ENCODE assay signal across 10 cellular contexts in genomic region chr1:17874231-17874630, GRCh38.
DNase-seq lines count a peak whose midpoint lies in the region.
"Had no signal": no experiment of that assay in that cellular context is flagged by ENCODE, and none has a peak within 500 bp of the region (broad histone marks: within the 10 kb centered on the region; RNA-seq: fewer than 3 reads in every experiment).

No MANE protein-coding gene starts in this region.

- DNase-seq in GM04503 (ENCODE audit: low read depth) (peak; percentile 89), RPMI7951 (ENCODE audit: low read depth) (peak; percentile 90), fibroblast of gingiva (ENCODE audit: low read depth) (peak; percentile 82), skeletal muscle cell (ENCODE audit: low read depth) (peak; percentile 52), cortex of kidney (lab: John Stamatoyannopoulos, UW) (no peak)
- no peak for DNase-seq in effector CD4-positive, alpha-beta T cell
- no peak for DNase-seq in activated T-helper 1 cell treated with anti-CD3 and anti-CD28 coated beads, Interleukin-12 subunit alpha, Interleukin-12 subunit beta, Interleukin-2, Interleukin-4 antibody, amounts not matched to agents 30 ng/mL and 10 ng/mL and 1 ng/mL, durations not matched to agents 14 hours and 24 hours and 36 hours (ENCODE audit: low spot score)
- DNase-seq: activated T-cell treated with anti-CD3 and anti-CD28 coated beads for 4 hours, NCI-H187 treated with DMSO at 0.1 percent for 48 hours, uterus had no signal

- H3K4me1 Mint-ChIP-seq in activated T-helper 1 cell treated with anti-CD3 and anti-CD28 coated beads, Interleukin-12 subunit alpha, Interleukin-12 subunit beta, Interleukin-2, Interleukin-4 antibody, amounts not matched to agents 30 ng/mL and 10 ng/mL and 1 ng/mL, durations not matched to agents 14 hours and 24 hours and 36 hours (ENCODE audit: low read depth), result no peaks in the 10 kb centered on the region

- H3K4me3 Mint-ChIP-seq in activated T-helper 1 cell treated with anti-CD3 and anti-CD28 coated beads, Interleukin-12 subunit alpha, Interleukin-12 subunit beta, Interleukin-2, Interleukin-4 antibody, amounts not matched to agents 30 ng/mL and 10 ng/mL and 1 ng/mL, durations not matched to agents 14 hours and 24 hours and 36 hours, result no peak overlapping the region

- no peaks in the 10 kb centered on the region for H3K9me3 Mint-ChIP-seq in activated T-helper 1 cell treated with anti-CD3 and anti-CD28 coated beads, Interleukin-12 subunit alpha, Interleukin-12 subunit beta, Interleukin-2, Interleukin-4 antibody, amounts not matched to agents 30 ng/mL and 10 ng/mL and 1 ng/mL, durations not matched to agents 14 hours and 24 hours and 36 hours

- no peaks in the 10 kb centered on the region for H3K27me3 Mint-ChIP-seq in activated T-helper 1 cell treated with anti-CD3 and anti-CD28 coated beads, Interleukin-12 subunit alpha, Interleukin-12 subunit beta, Interleukin-2, Interleukin-4 antibody, amounts not matched to agents 30 ng/mL and 10 ng/mL and 1 ng/mL, durations not matched to agents 14 hours and 24 hours and 36 hours (ENCODE audit: insufficient read depth)

- H3K27ac Mint-ChIP-seq in activated T-helper 1 cell treated with anti-CD3 and anti-CD28 coated beads, Interleukin-12 subunit alpha, Interleukin-12 subunit beta, Interleukin-2, Interleukin-4 antibody, amounts not matched to agents 30 ng/mL and 10 ng/mL and 1 ng/mL, durations not matched to agents 14 hours and 24 hours and 36 hours, result no peak overlapping the region

- no peak overlapping the region for H3K4me3 ChIP-seq in skeletal muscle cell (ENCODE audit: low read depth, low read length)
- H3K4me3 ChIP-seq: uterus had no signal

- intact Hi-C loops in activated T-helper 1 cell treated with anti-CD3 and anti-CD28 coated beads, Interleukin-12 subunit alpha, Interleukin-12 subunit beta, Interleukin-2, Interleukin-4 antibody, amounts not matched to agents 30 ng/mL and 10 ng/mL and 1 ng/mL, durations not matched to agents 14 hours and 24 hours and 36 hours (cut with micrococcal nuclease), result no loop called here

- no peaks in the 10 kb centered on the region for H3K36me3 Mint-ChIP-seq in activated T-helper 1 cell treated with anti-CD3 and anti-CD28 coated beads, Interleukin-12 subunit alpha, Interleukin-12 subunit beta, Interleukin-2, Interleukin-4 antibody, amounts not matched to agents 30 ng/mL and 10 ng/mL and 1 ng/mL, durations not matched to agents 14 hours and 24 hours and 36 hours (ENCODE audit: low read depth)

Comparison
In these comparisons a context has a peak if more than half of its experiments do, and no peak if none do; other contexts are left out.
1. DNase-seq: peak in GM04503 (single experiment), RPMI7951 (single experiment), fibroblast of gingiva (single experiment) and skeletal muscle cell (single experiment); none in effector CD4-positive, alpha-beta T cell (single experiment), activated T-helper 1 cell treated with anti-CD3 and anti-CD28 coated beads, Interleukin-12 subunit alpha, Interleukin-12 subunit beta, Interleukin-2, Interleukin-4 antibody, amounts not matched to agents 30 ng/mL and 10 ng/mL and 1 ng/mL, durations not matched to agents 14 hours and 24 hours and 36 hours (single experiment) and cortex of kidney (single experiment).